1 cellular context compared by ENCODE assay signal in the genomic region with DNA sequence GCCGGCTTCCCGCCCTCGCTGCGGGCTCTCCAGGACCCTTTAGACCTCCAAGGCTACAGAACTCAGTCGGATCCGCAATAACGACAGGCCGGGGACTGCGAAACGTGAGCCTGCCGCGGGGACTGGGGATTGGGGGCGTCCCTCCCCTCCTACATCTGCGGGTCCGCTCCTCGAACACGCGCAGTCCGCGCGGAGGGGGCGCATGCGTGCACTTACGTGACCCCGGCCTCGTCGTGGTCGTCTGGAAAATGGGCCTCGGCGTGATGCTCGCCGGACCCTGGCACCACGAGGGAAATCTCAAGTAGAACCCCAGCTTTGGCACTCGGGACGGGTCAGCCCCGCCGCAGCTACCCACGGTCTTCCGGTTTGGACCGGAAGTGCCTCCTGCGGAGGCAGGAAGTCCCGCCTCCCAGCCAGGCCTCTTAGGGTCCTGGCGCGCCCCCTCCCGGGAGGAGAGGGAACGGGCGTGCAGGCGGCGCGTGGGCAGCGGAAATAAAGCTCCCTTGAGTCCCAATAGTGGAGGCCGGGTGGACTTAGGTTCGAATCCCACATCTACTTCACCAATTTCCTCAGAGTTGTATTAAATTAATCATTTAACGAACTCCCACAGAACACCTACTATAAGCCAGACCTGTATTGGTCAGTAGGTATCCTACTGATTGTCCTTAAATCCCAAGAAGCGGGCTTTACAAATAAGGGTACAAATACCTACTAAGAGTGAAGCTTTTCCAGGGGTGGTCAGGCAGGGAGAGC.
TF ChIP-seq lines count a peak whose summit lies in the region.

A gene with protein sequence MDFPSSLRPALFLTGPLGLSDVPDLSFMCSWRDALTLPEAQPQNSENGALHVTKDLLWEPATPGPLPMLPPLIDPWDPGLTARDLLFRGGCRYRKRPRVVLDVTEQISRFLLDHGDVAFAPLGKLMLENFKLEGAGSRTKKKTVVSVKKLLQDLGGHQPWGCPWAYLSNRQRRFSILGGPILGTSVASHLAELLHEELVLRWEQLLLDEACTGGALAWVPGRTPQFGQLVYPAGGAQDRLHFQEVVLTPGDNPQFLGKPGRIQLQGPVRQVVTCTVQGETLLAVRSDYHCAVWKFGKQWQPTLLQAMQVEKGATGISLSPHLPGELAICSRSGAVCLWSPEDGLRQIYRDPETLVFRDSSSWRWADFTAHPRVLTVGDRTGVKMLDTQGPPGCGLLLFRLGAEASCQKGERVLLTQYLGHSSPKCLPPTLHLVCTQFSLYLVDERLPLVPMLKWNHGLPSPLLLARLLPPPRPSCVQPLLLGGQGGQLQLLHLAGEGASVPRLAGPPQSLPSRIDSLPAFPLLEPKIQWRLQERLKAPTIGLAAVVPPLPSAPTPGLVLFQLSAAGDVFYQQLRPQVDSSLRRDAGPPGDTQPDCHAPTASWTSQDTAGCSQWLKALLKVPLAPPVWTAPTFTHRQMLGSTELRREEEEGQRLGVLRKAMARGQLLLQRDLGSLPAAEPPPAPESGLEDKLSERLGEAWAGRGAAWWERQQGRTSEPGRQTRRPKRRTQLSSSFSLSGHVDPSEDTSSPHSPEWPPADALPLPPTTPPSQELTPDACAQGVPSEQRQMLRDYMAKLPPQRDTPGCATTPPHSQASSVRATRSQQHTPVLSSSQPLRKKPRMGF (minus strand): TSS at position 373 of the 753 bp plus-strand sequence. CDS start 2,069 bp downstream, outside the sequence.

TF ChIP-seq in GM12878, 131 proteins besides CTCF, POLR2A, EP300 and RAD21 (continued from another document and continues in another):
- TF ChIP-seq, protein P1, sequence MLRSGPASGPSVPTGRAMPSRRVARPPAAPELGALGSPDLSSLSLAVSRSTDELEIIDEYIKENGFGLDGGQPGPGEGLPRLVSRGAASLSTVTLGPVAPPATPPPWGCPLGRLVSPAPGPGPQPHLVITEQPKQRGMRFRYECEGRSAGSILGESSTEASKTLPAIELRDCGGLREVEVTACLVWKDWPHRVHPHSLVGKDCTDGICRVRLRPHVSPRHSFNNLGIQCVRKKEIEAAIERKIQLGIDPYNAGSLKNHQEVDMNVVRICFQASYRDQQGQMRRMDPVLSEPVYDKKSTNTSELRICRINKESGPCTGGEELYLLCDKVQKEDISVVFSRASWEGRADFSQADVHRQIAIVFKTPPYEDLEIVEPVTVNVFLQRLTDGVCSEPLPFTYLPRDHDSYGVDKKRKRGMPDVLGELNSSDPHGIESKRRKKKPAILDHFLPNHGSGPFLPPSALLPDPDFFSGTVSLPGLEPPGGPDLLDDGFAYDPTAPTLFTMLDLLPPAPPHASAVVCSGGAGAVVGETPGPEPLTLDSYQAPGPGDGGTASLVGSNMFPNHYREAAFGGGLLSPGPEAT (IDR thresholded peaks at IDR 0.05; ENCODE audit: low read depth) = 0 out of 2 replicates have a peak, but pooled peaks have one; percentile 50
- TF ChIP-seq EED (IDR thresholded peaks at IDR 0.05; ENCODE audit: low read depth) (0 out of 2 replicates have a peak, but pooled peaks have one; percentile 34), TARDBP (IDR thresholded peaks at IDR 0.05; ENCODE audit: borderline replicate concordance) (0 out of 2 replicates have a peak, but pooled peaks have one; percentile 54), NRF1 (conservative IDR thresholded peaks at IDR 0.05; ENCODE audit: low read depth, low read length) (no peak), NR2C1 (IDR thresholded peaks at IDR 0.05) (peak; percentile 77), TCF3 (IDR thresholded peaks at IDR 0.05; ENCODE audit: borderline replicate concordance, insufficient read depth, low read depth, low read length) (no peak), RB1 (IDR thresholded peaks at IDR 0.05; ENCODE audit: borderline replicate concordance) (peak; percentile 94), BCL11A (IDR thresholded peaks at IDR 0.05; ENCODE audit: low read depth, low read length) (0 out of 2 replicates have a peak, but pooled peaks have one; percentile 20), DPF2 (IDR thresholded peaks at IDR 0.05) (peak; percentile 61), ZNF24 (IDR thresholded peaks at IDR 0.05) (peak; percentile 61; the same call in 1 of the 2 replicates), SIN3A (IDR thresholded peaks at IDR 0.05; ENCODE audit: low read depth, low read length) (0 out of 2 replicates have a peak, but pooled peaks have one; percentile 52), NBN (IDR thresholded peaks at IDR 0.05) (no peak), SIX5 (IDR thresholded peaks at IDR 0.05; ENCODE audit: low read depth, low read length, severe bottlenecking) (peak; percentile 38), CHD2 (IDR thresholded peaks at IDR 0.05; ENCODE audit: borderline replicate concordance, low read depth, low read length) (peak; percentile 45; the same call in 1 of the 2 replicates), MXI1 (IDR thresholded peaks at IDR 0.05; ENCODE audit: low read depth, low read length) (peak; percentile 85), SMAD5 (IDR thresholded peaks at IDR 0.05; ENCODE audit: low read depth) (0 out of 2 replicates have a peak, but pooled peaks have one; percentile 49), MEF2A (IDR thresholded peaks at IDR 0.05; ENCODE audit: insufficient read depth, low read depth, low read length) (peak; percentile 70; the same call in 1 of the 2 replicates), BHLHE40 (IDR thresholded peaks at IDR 0.05; ENCODE audit: borderline replicate concordance in 1 of 2, low read depth in 2 of 2, low read length in 1 of 2) (peak; percentile 50 to 71; a peak in 3 of 4 replicates), ZNF384 (IDR thresholded peaks at IDR 0.05; ENCODE audit: borderline replicate concordance, low read depth, low read length) (no peak), MTA3 (IDR thresholded peaks at IDR 0.05; ENCODE audit: borderline replicate concordance, low read length) (no peak), CREM (IDR thresholded peaks at IDR 0.05; ENCODE audit: low read depth) (peak; percentile 55), SRF (IDR thresholded peaks at IDR 0.05; ENCODE audit: low read depth in 2 of 2, low read length in 2 of 2) (0 out of 4 replicates have a peak, but pooled peaks of 1 of the 2 experiments have one; percentile 55), IRF4 (IDR thresholded peaks at IDR 0.05; ENCODE audit: low read depth, low read length) (peak; percentile 29; the same call in 1 of the 2 replicates), SMAD1 (IDR thresholded peaks at IDR 0.05; ENCODE audit: low read depth, partially characterized antibody) (no peak)
- TF ChIP-seq, protein P2, sequence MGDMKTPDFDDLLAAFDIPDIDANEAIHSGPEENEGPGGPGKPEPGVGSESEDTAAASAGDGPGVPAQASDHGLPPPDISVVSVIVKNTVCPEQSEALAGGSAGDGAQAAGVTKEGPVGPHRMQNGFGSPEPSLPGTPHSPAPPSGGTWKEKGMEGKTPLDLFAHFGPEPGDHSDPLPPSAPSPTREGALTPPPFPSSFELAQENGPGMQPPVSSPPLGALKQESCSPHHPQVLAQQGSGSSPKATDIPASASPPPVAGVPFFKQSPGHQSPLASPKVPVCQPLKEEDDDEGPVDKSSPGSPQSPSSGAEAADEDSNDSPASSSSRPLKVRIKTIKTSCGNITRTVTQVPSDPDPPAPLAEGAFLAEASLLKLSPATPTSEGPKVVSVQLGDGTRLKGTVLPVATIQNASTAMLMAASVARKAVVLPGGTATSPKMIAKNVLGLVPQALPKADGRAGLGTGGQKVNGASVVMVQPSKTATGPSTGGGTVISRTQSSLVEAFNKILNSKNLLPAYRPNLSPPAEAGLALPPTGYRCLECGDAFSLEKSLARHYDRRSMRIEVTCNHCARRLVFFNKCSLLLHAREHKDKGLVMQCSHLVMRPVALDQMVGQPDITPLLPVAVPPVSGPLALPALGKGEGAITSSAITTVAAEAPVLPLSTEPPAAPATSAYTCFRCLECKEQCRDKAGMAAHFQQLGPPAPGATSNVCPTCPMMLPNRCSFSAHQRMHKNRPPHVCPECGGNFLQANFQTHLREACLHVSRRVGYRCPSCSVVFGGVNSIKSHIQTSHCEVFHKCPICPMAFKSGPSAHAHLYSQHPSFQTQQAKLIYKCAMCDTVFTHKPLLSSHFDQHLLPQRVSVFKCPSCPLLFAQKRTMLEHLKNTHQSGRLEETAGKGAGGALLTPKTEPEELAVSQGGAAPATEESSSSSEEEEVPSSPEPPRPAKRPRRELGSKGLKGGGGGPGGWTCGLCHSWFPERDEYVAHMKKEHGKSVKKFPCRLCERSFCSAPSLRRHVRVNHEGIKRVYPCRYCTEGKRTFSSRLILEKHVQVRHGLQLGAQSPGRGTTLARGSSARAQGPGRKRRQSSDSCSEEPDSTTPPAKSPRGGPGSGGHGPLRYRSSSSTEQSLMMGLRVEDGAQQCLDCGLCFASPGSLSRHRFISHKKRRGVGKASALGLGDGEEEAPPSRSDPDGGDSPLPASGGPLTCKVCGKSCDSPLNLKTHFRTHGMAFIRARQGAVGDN (IDR thresholded peaks at IDR 0.05) = peak; percentile 72
- TF ChIP-seq, protein P3, sequence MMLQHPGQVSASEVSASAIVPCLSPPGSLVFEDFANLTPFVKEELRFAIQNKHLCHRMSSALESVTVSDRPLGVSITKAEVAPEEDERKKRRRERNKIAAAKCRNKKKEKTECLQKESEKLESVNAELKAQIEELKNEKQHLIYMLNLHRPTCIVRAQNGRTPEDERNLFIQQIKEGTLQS (IDR thresholded peaks at IDR 0.05; ENCODE audit: borderline replicate concordance, extremely low read depth, low read depth, low read length) = no peak
- TF ChIP-seq, protein P4, sequence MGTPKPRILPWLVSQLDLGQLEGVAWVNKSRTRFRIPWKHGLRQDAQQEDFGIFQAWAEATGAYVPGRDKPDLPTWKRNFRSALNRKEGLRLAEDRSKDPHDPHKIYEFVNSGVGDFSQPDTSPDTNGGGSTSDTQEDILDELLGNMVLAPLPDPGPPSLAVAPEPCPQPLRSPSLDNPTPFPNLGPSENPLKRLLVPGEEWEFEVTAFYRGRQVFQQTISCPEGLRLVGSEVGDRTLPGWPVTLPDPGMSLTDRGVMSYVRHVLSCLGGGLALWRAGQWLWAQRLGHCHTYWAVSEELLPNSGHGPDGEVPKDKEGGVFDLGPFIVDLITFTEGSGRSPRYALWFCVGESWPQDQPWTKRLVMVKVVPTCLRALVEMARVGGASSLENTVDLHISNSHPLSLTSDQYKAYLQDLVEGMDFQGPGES (IDR thresholded peaks at IDR 0.05) = peak; percentile 53
- TF ChIP-seq, protein P5, sequence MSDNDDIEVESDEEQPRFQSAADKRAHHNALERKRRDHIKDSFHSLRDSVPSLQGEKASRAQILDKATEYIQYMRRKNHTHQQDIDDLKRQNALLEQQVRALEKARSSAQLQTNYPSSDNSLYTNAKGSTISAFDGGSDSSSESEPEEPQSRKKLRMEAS (IDR thresholded peaks at IDR 0.05; ENCODE audit: low read depth, low read length) = peak; percentile 66
- TF ChIP-seq, protein P6, sequence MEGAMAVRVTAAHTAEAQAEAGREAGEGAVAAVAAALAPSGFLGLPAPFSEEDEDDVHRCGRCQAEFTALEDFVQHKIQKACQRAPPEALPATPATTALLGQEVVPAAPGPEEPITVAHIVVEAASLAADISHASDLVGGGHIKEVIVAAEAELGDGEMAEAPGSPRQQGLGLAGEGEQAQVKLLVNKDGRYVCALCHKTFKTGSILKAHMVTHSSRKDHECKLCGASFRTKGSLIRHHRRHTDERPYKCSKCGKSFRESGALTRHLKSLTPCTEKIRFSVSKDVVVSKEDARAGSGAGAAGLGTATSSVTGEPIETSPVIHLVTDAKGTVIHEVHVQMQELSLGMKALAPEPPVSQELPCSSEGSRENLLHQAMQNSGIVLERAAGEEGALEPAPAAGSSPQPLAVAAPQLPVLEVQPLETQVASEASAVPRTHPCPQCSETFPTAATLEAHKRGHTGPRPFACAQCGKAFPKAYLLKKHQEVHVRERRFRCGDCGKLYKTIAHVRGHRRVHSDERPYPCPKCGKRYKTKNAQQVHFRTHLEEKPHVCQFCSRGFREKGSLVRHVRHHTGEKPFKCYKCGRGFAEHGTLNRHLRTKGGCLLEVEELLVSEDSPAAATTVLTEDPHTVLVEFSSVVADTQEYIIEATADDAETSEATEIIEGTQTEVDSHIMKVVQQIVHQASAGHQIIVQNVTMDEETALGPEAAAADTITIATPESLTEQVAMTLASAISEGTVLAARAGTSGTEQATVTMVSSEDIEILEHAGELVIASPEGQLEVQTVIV (IDR thresholded peaks at IDR 0.05; ENCODE audit: borderline replicate concordance, partially characterized antibody) = peak; percentile 29
- TF ChIP-seq, protein P7, sequence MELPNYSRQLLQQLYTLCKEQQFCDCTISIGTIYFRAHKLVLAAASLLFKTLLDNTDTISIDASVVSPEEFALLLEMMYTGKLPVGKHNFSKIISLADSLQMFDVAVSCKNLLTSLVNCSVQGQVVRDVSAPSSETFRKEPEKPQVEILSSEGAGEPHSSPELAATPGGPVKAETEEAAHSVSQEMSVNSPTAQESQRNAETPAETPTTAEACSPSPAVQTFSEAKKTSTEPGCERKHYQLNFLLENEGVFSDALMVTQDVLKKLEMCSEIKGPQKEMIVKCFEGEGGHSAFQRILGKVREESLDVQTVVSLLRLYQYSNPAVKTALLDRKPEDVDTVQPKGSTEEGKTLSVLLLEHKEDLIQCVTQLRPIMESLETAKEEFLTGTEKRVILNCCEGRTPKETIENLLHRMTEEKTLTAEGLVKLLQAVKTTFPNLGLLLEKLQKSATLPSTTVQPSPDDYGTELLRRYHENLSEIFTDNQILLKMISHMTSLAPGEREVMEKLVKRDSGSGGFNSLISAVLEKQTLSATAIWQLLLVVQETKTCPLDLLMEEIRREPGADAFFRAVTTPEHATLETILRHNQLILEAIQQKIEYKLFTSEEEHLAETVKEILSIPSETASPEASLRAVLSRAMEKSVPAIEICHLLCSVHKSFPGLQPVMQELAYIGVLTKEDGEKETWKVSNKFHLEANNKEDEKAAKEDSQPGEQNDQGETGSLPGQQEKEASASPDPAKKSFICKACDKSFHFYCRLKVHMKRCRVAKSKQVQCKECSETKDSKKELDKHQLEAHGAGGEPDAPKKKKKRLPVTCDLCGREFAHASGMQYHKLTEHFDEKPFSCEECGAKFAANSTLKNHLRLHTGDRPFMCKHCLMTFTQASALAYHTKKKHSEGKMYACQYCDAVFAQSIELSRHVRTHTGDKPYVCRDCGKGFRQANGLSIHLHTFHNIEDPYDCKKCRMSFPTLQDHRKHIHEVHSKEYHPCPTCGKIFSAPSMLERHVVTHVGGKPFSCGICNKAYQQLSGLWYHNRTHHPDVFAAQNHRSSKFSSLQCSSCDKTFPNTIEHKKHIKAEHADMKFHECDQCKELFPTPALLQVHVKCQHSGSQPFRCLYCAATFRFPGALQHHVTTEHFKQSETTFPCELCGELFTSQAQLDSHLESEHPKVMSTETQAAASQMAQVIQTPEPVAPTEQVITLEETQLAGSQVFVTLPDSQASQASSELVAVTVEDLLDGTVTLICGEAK (IDR thresholded peaks at IDR 0.05; ENCODE audit: borderline replicate concordance) = peak; percentile 96
- TF ChIP-seq, protein P8, sequence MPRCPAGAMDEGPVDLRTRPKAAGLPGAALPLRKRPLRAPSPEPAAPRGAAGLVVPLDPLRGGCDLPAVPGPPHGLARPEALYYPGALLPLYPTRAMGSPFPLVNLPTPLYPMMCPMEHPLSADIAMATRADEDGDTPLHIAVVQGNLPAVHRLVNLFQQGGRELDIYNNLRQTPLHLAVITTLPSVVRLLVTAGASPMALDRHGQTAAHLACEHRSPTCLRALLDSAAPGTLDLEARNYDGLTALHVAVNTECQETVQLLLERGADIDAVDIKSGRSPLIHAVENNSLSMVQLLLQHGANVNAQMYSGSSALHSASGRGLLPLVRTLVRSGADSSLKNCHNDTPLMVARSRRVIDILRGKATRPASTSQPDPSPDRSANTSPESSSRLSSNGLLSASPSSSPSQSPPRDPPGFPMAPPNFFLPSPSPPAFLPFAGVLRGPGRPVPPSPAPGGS (IDR thresholded peaks at IDR 0.05; ENCODE audit: borderline replicate concordance, insufficient read depth, low read depth, low read length, poor library complexity, severe bottlenecking) = no peak
